8 cellular contexts compared by ENCODE assay signal in the genomic region with DNA sequence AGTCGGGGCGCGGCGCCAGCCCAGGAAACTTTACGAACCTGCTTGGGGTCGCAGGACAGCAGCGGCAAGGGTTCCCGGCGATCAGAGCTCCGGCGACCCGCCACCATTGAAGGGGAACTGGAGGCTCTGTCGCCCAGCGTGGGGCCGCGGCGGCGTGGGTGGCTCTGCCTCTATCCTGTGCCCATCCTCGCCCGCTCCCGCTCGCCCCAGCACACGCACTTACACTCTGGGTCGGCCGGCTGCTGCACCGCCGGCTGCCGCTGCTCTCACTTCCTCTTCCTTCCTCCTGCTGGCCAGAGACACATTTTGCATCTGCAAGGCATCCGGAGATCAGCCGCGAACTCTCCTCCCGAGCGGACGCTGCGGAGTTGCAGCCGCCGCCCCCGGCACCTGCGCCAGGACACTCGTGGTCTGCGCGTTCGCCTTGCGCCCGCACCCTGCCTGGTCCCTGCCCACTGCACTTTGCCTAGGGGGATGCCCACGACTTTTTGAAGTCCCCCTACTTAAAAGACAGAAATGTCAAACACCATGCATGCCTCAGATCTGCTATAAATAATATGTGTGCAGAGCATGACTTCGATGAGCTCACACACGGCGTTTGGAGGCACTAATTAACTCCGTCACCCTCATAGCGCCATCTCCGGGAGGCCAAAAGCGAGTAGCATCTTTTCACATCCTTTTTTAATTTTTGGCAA. TPM values are rescaled to one million over a fixed set of nuclear protein-coding genes. Genes with fewer than 3 reads are reported as not detected.
DNase-seq lines count a peak whose midpoint lies in the region; ATAC-seq and TF ChIP-seq lines count a peak whose summit lies in the region.

Gene ELMO1 (minus strand): TSS at position 228 of the 695 bp plus-strand sequence. CDS start 106,174 bp downstream, outside the sequence.

- H3K4me3 Mint-ChIP-seq in mesothelial cell of epicardium, result peak within 1 kb of the TSS; percentile 83

- H3K9me3 Mint-ChIP-seq in mesothelial cell of epicardium, result no peaks in the 10 kb centered on the region

- H3K4me1 Mint-ChIP-seq in mesothelial cell of epicardium, result peaks cover 11% of the 10 kb centered on the region

- ATAC-seq in GM18517 (IDR thresholded peaks at IDR 0.05; ENCODE audit: unreplicated experiment) (peak; percentile 98), HG03095 (IDR thresholded peaks at IDR 0.05; ENCODE audit: unreplicated experiment) (peak; percentile 95)

- H3K27me3 Mint-ChIP-seq in mesothelial cell of epicardium (ENCODE audit: low read depth), result peaks cover 64% of the 10 kb centered on the region

- no peaks in the 10 kb centered on the region for H3K36me3 Mint-ChIP-seq in mesothelial cell of epicardium

- peak within 1 kb of the TSS; percentile 74 for H3K27ac ChIP-seq in 22Rv1

- in situ Hi-C loops in endometrial microvascular endothelial cells (cut with HindIII; ENCODE audit: inconsistent ontology term, low pct_unique_long_range_greater_than_20kb, low sequenced_read_pairs), result no loop called here

- TF ChIP-seq CTCF in 22Rv1 (IDR thresholded peaks at IDR 0.05) (peak; percentile 70), mesothelial cell of epicardium (IDR thresholded peaks at IDR 0.05; ENCODE audit: unreplicated experiment) (peak; percentile 49)

- DNase-seq in NCI-H748 (lab: John Stamatoyannopoulos, UW; ENCODE audit: unreplicated experiment), result peak; percentile 77
- DNase-seq in activated CD8-positive, alpha-beta memory T cell treated with anti-CD3 and anti-CD28 coated beads for 48 hours (ENCODE audit: low read depth in 2 of 3, low spot score in 2 of 3), result peak; percentile 41 to 60 (median 49)
- peak; percentile 40 to 68 for DNase-seq in mesothelial cell of epicardium (ENCODE audit: low spot score in 2 of 2, unreplicated experiment in 2 of 2)
- peak; percentile 51 to 58 for DNase-seq in stimulated activated CD8-positive, alpha-beta memory T cell treated with anti-CD3 and anti-CD28 coated beads, Interleukin-15, amount 100 ng/mL, for 4 hours (ENCODE audit: low read depth in 2 of 2)

- peak within 1 kb of the TSS; percentile 84 for H3K27ac Mint-ChIP-seq in mesothelial cell of epicardium

RNA-seq across cellular contexts. Expression of gene ELMO1, which starts in this region (rescaled TPM):
- 24.7 TPM for total RNA-seq in endometrial microvascular endothelial cells (ENCODE audit: inconsistent ontology term)
- total RNA-seq in mesothelial cell of epicardium, result 6.7 to 12.0 TPM (median 9.6 TPM) in 3 replicates

Comparison
In these comparisons a context has a peak if more than half of its experiments do, and no peak if none do; other contexts are left out.
1. Peak in every context shown above with its lines: DNase-seq, ATAC-seq and H3K27ac ChIP-seq.